In the genomic region with DNA sequence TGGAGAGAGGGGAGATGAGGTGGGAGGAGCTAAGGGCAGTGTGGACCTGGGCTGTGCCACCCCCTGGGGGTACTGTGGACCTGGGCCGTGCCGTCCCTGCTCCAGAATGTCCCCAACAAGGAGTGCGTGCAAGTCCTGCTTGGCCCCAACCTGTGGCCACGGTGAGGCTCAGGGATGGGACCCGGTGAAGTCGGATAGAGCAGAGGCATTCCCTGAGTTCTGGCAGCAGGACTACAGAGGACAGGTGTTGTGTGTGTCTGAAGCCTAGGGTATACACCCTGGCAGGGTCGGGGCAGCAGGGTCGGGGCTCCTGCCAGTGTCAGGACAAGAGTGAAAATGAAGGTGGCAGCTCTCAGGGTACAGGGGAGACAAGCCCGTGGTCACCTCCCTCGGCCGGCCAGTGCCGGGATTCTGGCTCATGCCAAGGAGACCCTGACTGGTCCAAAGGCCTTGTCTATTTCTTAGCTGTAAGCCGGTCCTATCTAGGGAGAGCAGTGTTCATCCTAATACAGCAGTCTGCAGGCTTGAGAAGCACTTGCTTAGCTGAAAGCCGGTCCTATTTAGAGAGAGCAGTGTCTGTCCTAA, we compare ENCODE assay signal across 23 cellular contexts.
DNase-seq lines count a peak whose midpoint lies in the region; ATAC-seq and TF ChIP-seq lines count a peak whose summit lies in the region.
"Had no signal": no experiment of that assay in that cellular context is flagged by ENCODE, and none has a peak within 500 bp of the region (broad histone marks: within the 10 kb centered on the region; RNA-seq: fewer than 3 reads in every experiment).

No MANE protein-coding gene starts in this region.

- H3K4me1 ChIP-seq in esophagus squamous epithelium (peaks cover 0 to 44% (median 10%) of the 10 kb centered on the region in 3 donors), testis (peaks cover 60% of the 10 kb centered on the region)
- H3K4me1 ChIP-seq: foreskin keratinocyte had no signal

- H3K36me3 ChIP-seq in esophagus squamous epithelium (no peaks in the 10 kb centered on the region), testis (ENCODE audit: low read depth, missing control alignments) (no peaks in the 10 kb centered on the region)

- TF ChIP-seq POLR2A in esophagus squamous epithelium (IDR thresholded peaks at IDR 0.05) (no peak), testis (IDR thresholded peaks at IDR 0.05) (no peak)

- H3K27me3 Mint-ChIP-seq in brain (peaks cover 7% of the 10 kb centered on the region), osteocyte (ENCODE audit: unreplicated experiment) (peaks cover 3% of the 10 kb centered on the region)
- H3K27me3 Mint-ChIP-seq: activated naive CD8-positive, alpha-beta T cell had no signal

- no peaks in the 10 kb centered on the region for H3K27me3 ChIP-seq in esophagus squamous epithelium
- H3K27me3 ChIP-seq in testis: no peaks in the 10 kb centered on the region
- H3K27me3 ChIP-seq: foreskin keratinocyte had no signal

- H3K9me3 Mint-ChIP-seq in brain: no peaks in the 10 kb centered on the region
- H3K9me3 Mint-ChIP-seq in osteocyte (ENCODE audit: unreplicated experiment): no peaks in the 10 kb centered on the region
- H3K9me3 Mint-ChIP-seq: activated T-helper 17 cell treated with anti-CD3 and anti-CD28 coated beads, Interleukin-2, amount 50 U/mL, for 72 hours; neural crest cell had no signal

- H3K36me3 Mint-ChIP-seq in brain (no peaks in the 10 kb centered on the region), osteocyte (ENCODE audit: unreplicated experiment) (no peaks in the 10 kb centered on the region)
- H3K36me3 Mint-ChIP-seq: activated naive CD8-positive, alpha-beta T cell had no signal

- H3K9me3 ChIP-seq in esophagus squamous epithelium: no peaks in the 10 kb centered on the region
- H3K9me3 ChIP-seq in testis: no peaks in the 10 kb centered on the region

- TF ChIP-seq CTCF in brain (conservative IDR thresholded peaks at IDR 0.05) (no peak), esophagus squamous epithelium (IDR thresholded peaks at IDR 0.05) (no peak), osteocyte (IDR thresholded peaks at IDR 0.05) (no peak), testis (IDR thresholded peaks at IDR 0.05) (no peak)

- WGBS in esophagus squamous epithelium, 2 donors: 79 to 93% methylated on average over 3 to 7 of the region's 14 CpGs
- WGBS in testis, 2 donors: 75 to 81% methylated on average over 14 of the region's 14 CpGs

- H3K4me3 ChIP-seq in esophagus squamous epithelium (no peak overlapping the region), testis (no peak overlapping the region)
- H3K4me3 ChIP-seq: K562 had no signal

- H3K27ac Mint-ChIP-seq in brain (peak overlapping the region in 3 of 5 experiments; percentile 17 to 57 (median 54)), osteocyte (ENCODE audit: unreplicated experiment) (no peak overlapping the region)
- H3K27ac Mint-ChIP-seq: activated naive CD8-positive, alpha-beta T cell; activated T-helper 17 cell treated with anti-CD3 and anti-CD28 coated beads, Interleukin-2, amount 50 U/mL, for 72 hours had no signal

- H3K27ac ChIP-seq in esophagus squamous epithelium (peak overlapping the region; percentile 66 to 87 (median 82)), testis (peak overlapping the region; percentile 75 to 82)
- H3K27ac ChIP-seq: C4-2B, foreskin keratinocyte had no signal

- DNase-seq in esophagus squamous epithelium (lab: John Stamatoyannopoulos, UW) (no peak), osteocyte (ENCODE audit: extremely low spot score, unreplicated experiment) (peak; percentile 79), testis (no peak), mucosa of gallbladder (ENCODE audit: low spot score) (no peak)
- DNase-seq in stimulated activated CD4-positive, alpha-beta T cell treated with anti-CD3 and anti-CD28 coated beads, Interleukin-15, amount 100 ng/mL, for 24 hours: no peak
- DNase-seq: activated CD4-positive, alpha-beta T cell treated with anti-CD3 and anti-CD28 coated beads, Interleukin-2, amount 50 U/mL, for 1 hour; DND-41; foreskin keratinocyte; GOT3; hippocampal formation; NCI-H1436; NCI-H2107; NCI-H446; OCI-M1; stimulated activated CD4-positive, alpha-beta T cell treated with anti-CD3 and anti-CD28 coated beads, Interleukin-4, amount 100 ng/mL, for 24 hours; T1000 had no signal

- ATAC-seq in HG02678 (IDR thresholded peaks at IDR 0.05; ENCODE audit: unreplicated experiment): no peak
- ATAC-seq: activated T-helper 17 cell treated with anti-CD3 and anti-CD28 coated beads, Interleukin-2, amount 50 U/mL, for 72 hours; foreskin keratinocyte had no signal

- intact Hi-C loops in esophagus squamous epithelium (cut with DNase I) (no loop called here), testis (cut with DNase I; ENCODE audit: low total_unique reads) (no loop called here)

- H3K4me3 Mint-ChIP-seq in brain (no peak overlapping the region), osteocyte (ENCODE audit: unreplicated experiment) (no peak overlapping the region)
- H3K4me3 Mint-ChIP-seq: activated naive CD8-positive, alpha-beta T cell; activated T-helper 17 cell treated with anti-CD3 and anti-CD28 coated beads, Interleukin-2, amount 50 U/mL, for 72 hours; neural crest cell had no signal

- H3K4me1 Mint-ChIP-seq in brain (peaks cover 33% of the 10 kb centered on the region), osteocyte (ENCODE audit: unreplicated experiment) (peaks cover 5% of the 10 kb centered on the region)
- H3K4me1 Mint-ChIP-seq: activated T-helper 17 cell treated with anti-CD3 and anti-CD28 coated beads, Interleukin-2, amount 50 U/mL, for 72 hours had no signal
